In genomic region chr20:58621906-58622548, GRCh38 we compare ENCODE assay signal across 11 cellular contexts. TPM values are rescaled to one million over a fixed set of nuclear protein-coding genes. Genes with fewer than 3 reads are reported as not detected.
DNase-seq lines count a peak whose midpoint lies in the region; ATAC-seq and TF ChIP-seq lines count a peak whose summit lies in the region.
"Had no signal": no experiment of that assay in that cellular context is flagged by ENCODE, and none has a peak within 500 bp of the region (broad histone marks: within the 10 kb centered on the region; RNA-seq: fewer than 3 reads in every experiment).

No MANE protein-coding gene starts in this region.

- no peak overlapping the region for H3K9ac ChIP-seq in Karpas-422 (ENCODE audit: low read length)

- H3K27ac ChIP-seq in Karpas-422 (ENCODE audit: low read length): no peak overlapping the region
- no peak overlapping the region for H3K27ac ChIP-seq in naive thymus-derived CD4-positive, alpha-beta T cell (ENCODE audit: low read depth, low read length)

- intact Hi-C loops in posterior vena cava (cut with DNase I): no loop called here
- intact Hi-C loops in naive thymus-derived CD4-positive, alpha-beta T cell (cut with micrococcal nuclease): no loop called here

- H3K9me2 ChIP-seq in Karpas-422 (replicated peaks; ENCODE audit: insufficient read depth, low read length): no peaks in the 10 kb centered on the region

- H3K4me3 Mint-ChIP-seq in chondrocyte (ENCODE audit: unreplicated experiment): no peak overlapping the region
- H3K4me3 Mint-ChIP-seq in naive thymus-derived CD4-positive, alpha-beta T cell: no peak overlapping the region
- H3K4me3 Mint-ChIP-seq: nephron progenitor cell had no signal

- TF ChIP-seq CTCF in GM12865 (IDR thresholded peaks at IDR 0.05; ENCODE audit: insufficient read depth, low read depth, low read length, missing control alignments) (peak; percentile 14), chondrocyte (IDR thresholded peaks at IDR 0.05) (peak; percentile 41)

- H3K36me3 ChIP-seq in Karpas-422 (ENCODE audit: insufficient read depth, low read length): no peaks in the 10 kb centered on the region
- no peaks in the 10 kb centered on the region for H3K36me3 ChIP-seq in naive thymus-derived CD4-positive, alpha-beta T cell (ENCODE audit: control insufficient read depth in 2 of 3, insufficient read depth in 3 of 3, low read length in 3 of 3)

- peaks cover 38% of the 10 kb centered on the region for H3K4me1 Mint-ChIP-seq in chondrocyte (ENCODE audit: low read depth)
- peaks cover 0 to 20% (median 5%) of the 10 kb centered on the region in 7 donors for H3K4me1 Mint-ChIP-seq in naive thymus-derived CD4-positive, alpha-beta T cell

- DNase-seq in GM12865 (ENCODE audit: low read depth) (no peak), Karpas-422 (peak; percentile 62), chondrocyte (ENCODE audit: low spot score) (no peak), posterior vena cava (ENCODE audit: low spot score) (peak; percentile 34)
- DNase-seq in naive thymus-derived CD4-positive, alpha-beta T cell: no peak
- DNase-seq: activated naive CD4-positive, alpha-beta T cell treated with anti-CD3 and anti-CD28 coated beads, Interleukin-2, amount 50 U/mL, for 16 hours; erythroblast; nephron progenitor cell had no signal

- no peak for ATAC-seq in naive thymus-derived CD4-positive, alpha-beta T cell
- ATAC-seq in GM19455 (IDR thresholded peaks at IDR 0.05; ENCODE audit: unreplicated experiment) (no peak), GM19395 (IDR thresholded peaks at IDR 0.05; ENCODE audit: unreplicated experiment) (no peak)

- no peaks in the 10 kb centered on the region for H3K79me2 ChIP-seq in Karpas-422 (ENCODE audit: low read length)

- H4K20me1 ChIP-seq in Karpas-422 (ENCODE audit: insufficient read depth, low read depth, low read length): peaks cover 3% of the 10 kb centered on the region; the same call in 1 of the 2 replicates

- no peaks in the 10 kb centered on the region for H3K27me3 Mint-ChIP-seq in chondrocyte (ENCODE audit: low read depth)
- peaks cover 0 to 16% (median 10%) of the 10 kb centered on the region in 5 donors for H3K27me3 Mint-ChIP-seq in naive thymus-derived CD4-positive, alpha-beta T cell

- no peak overlapping the region for H3K4me2 ChIP-seq in Karpas-422 (ENCODE audit: low read depth, low read length, poor library complexity, severe bottlenecking)

- POLR2A ChIA-PET in naive thymus-derived CD4-positive, alpha-beta T cell (lab: Charles Lee): no interaction called here

- H3K9me3 Mint-ChIP-seq in chondrocyte (ENCODE audit: low read depth): peaks cover 5% of the 10 kb centered on the region
- peaks cover 0 to 4% (median 0%) of the 10 kb centered on the region in 11 donors for H3K9me3 Mint-ChIP-seq in naive thymus-derived CD4-positive, alpha-beta T cell

- CTCF ChIA-PET in naive thymus-derived CD4-positive, alpha-beta T cell (lab: Charles Lee): no interaction called here

- no peaks in the 10 kb centered on the region for H3K9me3 ChIP-seq in Karpas-422 (ENCODE audit: low read length)
- H3K9me3 ChIP-seq in naive thymus-derived CD4-positive, alpha-beta T cell (ENCODE audit: control insufficient read depth in 2 of 3, low read length in 3 of 3): no peaks in the 10 kb centered on the region

- H3K27me3 ChIP-seq in Karpas-422 (ENCODE audit: low read length): no peaks in the 10 kb centered on the region
- no peaks in the 10 kb centered on the region for H3K27me3 ChIP-seq in naive thymus-derived CD4-positive, alpha-beta T cell (ENCODE audit: control insufficient read depth in 2 of 2, insufficient read depth in 2 of 2, low read length in 2 of 2)

- H3K27ac Mint-ChIP-seq in chondrocyte (ENCODE audit: unreplicated experiment): no peak overlapping the region
- H3K27ac Mint-ChIP-seq in naive thymus-derived CD4-positive, alpha-beta T cell: peak overlapping the region in 2 of 9 donors; percentile 7 to 19
- H3K27ac Mint-ChIP-seq: nephron progenitor cell had no signal

- peaks cover under 1% of the 10 kb centered on the region for H3K36me3 Mint-ChIP-seq in chondrocyte (ENCODE audit: low read depth)
- no peaks in the 10 kb centered on the region for H3K36me3 Mint-ChIP-seq in naive thymus-derived CD4-positive, alpha-beta T cell

- H3K4me1 ChIP-seq in Karpas-422 (ENCODE audit: low read length): no peaks in the 10 kb centered on the region
- no peaks in the 10 kb centered on the region for H3K4me1 ChIP-seq in naive thymus-derived CD4-positive, alpha-beta T cell (ENCODE audit: control insufficient read depth in 2 of 2, insufficient read depth in 2 of 2, low read length in 2 of 2)

- H3K4me3 ChIP-seq in GM12865 (ENCODE audit: low read depth, low read length) (no peak overlapping the region), Karpas-422 (ENCODE audit: low read length) (no peak overlapping the region)
- H3K4me3 ChIP-seq in naive thymus-derived CD4-positive, alpha-beta T cell (ENCODE audit: low read length): no peak overlapping the region
- H3K4me3 ChIP-seq: lung had no signal

- H2AFZ ChIP-seq in Karpas-422 (ENCODE audit: low read length): no peak overlapping the region

RNA-seq across cellular contexts. Expression of gene STX16, which starts 29.1 kb away (rescaled TPM):
- total RNA-seq in Karpas-422 (2014; rRNA removed; shearing (Covaris generic); ENCODE audit: low replicate concordance): 58.3 and 71.9 TPM in 2 replicates
- 44.5 to 58.1 TPM (median 50.4 TPM) in 3 replicates for total RNA-seq in chondrocyte
- 10 to 100 TPM; 38.7 to 41.5 TPM for total RNA-seq in posterior vena cava
- 100 to 1,000 TPM; 173 to 225 (median 189) TPM for total RNA-seq in naive thymus-derived CD4-positive, alpha-beta T cell
- 10 to 100 TPM; 32.0 to 37.2 TPM for polyA plus RNA-seq in naive thymus-derived CD4-positive, alpha-beta T cell

Comparison
In these comparisons a context has a peak if more than half of its experiments do, and no peak if none do; other contexts are left out.
1. DNase-seq: peak in Karpas-422 (single experiment) and posterior vena cava (single experiment); none in GM12865 (single experiment), chondrocyte (single experiment) and naive thymus-derived CD4-positive, alpha-beta T cell (0 of 9).